In the genomic region with DNA sequence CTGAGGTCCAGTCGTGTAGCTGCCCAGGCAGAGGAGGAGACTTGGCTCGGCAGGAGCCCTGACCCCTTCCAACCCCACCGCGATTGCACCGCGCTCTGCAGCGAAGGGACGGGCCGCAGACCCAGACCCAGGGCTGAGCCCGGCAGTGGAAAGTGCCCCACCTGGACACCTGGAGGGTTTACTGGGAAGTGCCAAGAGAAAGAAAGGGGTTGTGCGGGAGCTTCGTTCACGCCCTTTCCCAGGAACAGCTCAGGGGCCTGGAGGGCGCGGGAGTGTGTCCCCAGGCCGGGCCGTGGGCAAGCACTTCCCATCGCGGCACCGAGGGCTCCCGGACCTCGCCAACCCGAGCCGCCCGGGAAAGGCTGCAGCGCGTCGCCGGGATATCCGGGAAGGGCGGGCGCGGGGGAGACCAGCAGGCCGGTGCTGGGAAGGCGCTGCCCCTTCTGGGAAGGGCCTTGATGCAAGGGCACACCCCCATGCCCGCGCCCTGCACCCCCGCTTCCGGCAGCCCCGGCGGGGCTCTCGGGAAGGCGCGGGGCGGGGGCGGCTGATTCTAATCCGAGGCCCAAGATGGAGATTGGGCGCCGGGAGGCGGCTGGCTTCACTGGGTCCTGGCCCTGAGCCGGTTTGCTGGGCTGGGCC, we compare ENCODE assay signal across 8 cellular contexts. TPM values are rescaled to one million over a fixed set of nuclear protein-coding genes. Genes with fewer than 3 reads are reported as not detected.
DNase-seq lines count a peak whose midpoint lies in the region; ATAC-seq, FAIRE-seq and TF ChIP-seq lines count a peak whose summit lies in the region.

No MANE protein-coding gene starts in this region.

- H3K27ac ChIP-seq in RWPE2 (ENCODE audit: poor library complexity, severe bottlenecking) (peak overlapping the region; percentile 31), heart left ventricle (peak overlapping the region; percentile 60 to 94 (median 86)), pancreas (peak overlapping the region; percentile 51 to 92 (median 76)), thyroid gland (peak overlapping the region; percentile 52 to 88 (median 77))

- H3K36me3 ChIP-seq in RWPE2 (ENCODE audit: low read depth) = no peaks in the 10 kb centered on the region
- H3K36me3 ChIP-seq in heart left ventricle = no peaks in the 10 kb centered on the region
- H3K36me3 ChIP-seq in pancreas = no peaks in the 10 kb centered on the region
- H3K36me3 ChIP-seq in thyroid gland = no peaks in the 10 kb centered on the region

- WGBS in heart left ventricle, 4 donors = 2 to 4% (median 3%) methylated on average over 24 to 51 of the region's 51 CpGs
- 2 to 5% methylated on average over 26 to 51 of the region's 51 CpGs for WGBS in pancreas, 2 donors
- WGBS in thyroid gland, 2 donors = 5 to 12% methylated on average over 20 to 31 of the region's 51 CpGs

- H3K27me3 ChIP-seq in RWPE2 (ENCODE audit: insufficient read depth, poor library complexity, severe bottlenecking) = no peaks in the 10 kb centered on the region
- no peaks in the 10 kb centered on the region for H3K27me3 ChIP-seq in heart left ventricle
- no peaks in the 10 kb centered on the region for H3K27me3 ChIP-seq in pancreas
- no peaks in the 10 kb centered on the region for H3K27me3 ChIP-seq in thyroid gland

- TF ChIP-seq CTCF in AG10803 (conservative IDR thresholded peaks at IDR 0.05; ENCODE audit: low read length) (no peak), RWPE2 (IDR thresholded peaks at IDR 0.05; ENCODE audit: poor library complexity, severe bottlenecking) (no peak), heart left ventricle (IDR thresholded peaks at IDR 0.05) (peak in 1 of 12 donors; percentile 16), pancreas (IDR thresholded peaks at IDR 0.05) (no peak), thyroid gland (IDR thresholded peaks at IDR 0.05) (peak in 1 of 6 experiments; percentile 16)

- ATAC-seq in RWPE2 (ENCODE audit: low read depth) = peak; percentile 84
- ATAC-seq in heart left ventricle = peak; percentile 74 to 96 (median 94)
- ATAC-seq in pancreas = peak; percentile 91 to 96 (median 94)

- peaks cover 5% of the 10 kb centered on the region for H3K4me1 ChIP-seq in RWPE2 (ENCODE audit: insufficient read depth, poor library complexity, severe bottlenecking)
- H3K4me1 ChIP-seq in heart left ventricle = peaks cover 14 to 47% (median 35%) of the 10 kb centered on the region in 12 donors
- peaks cover 4 to 45% (median 9%) of the 10 kb centered on the region in 3 donors for H3K4me1 ChIP-seq in pancreas
- H3K4me1 ChIP-seq in thyroid gland = peaks cover 0 to 24% of the 10 kb centered on the region in 2 donors

- H3K4me3 ChIP-seq in AG10803 (ENCODE audit: low read length) (peak overlapping the region; percentile 60), RWPE2 (ENCODE audit: severe bottlenecking) (peak overlapping the region; percentile 25), heart left ventricle (peak overlapping the region; percentile 29 to 68 (median 56)), pancreas (peak overlapping the region in 3 of 4 donors; percentile 16 to 48 (median 47)), thyroid gland (replicated peaks in 1 of 3) (peak overlapping the region in 2 of 3 donors; percentile 28 to 39)

- TF ChIP-seq POLR2A in heart left ventricle (IDR thresholded peaks at IDR 0.05) (peak in 1 of 2 donors; percentile 61), thyroid gland (IDR thresholded peaks at IDR 0.05) (peak in 1 of 2 donors; percentile 59)

- intact Hi-C loops in heart left ventricle (cut with DNase I) = loop anchor here in 2 of 10 donors (1.0 to 5.0 kb wide), 2 partner anchors 62 to 656 kb away; no protein-coding TSS in a partner anchor
- intact Hi-C loops in pancreas (cut with DNase I) = no loop called here
- intact Hi-C loops in thyroid gland (cut with DNase I) = no loop called here

- DNase-seq in AG10803 (ENCODE audit: low read depth) (peak; percentile 76), RWPE2 (ENCODE audit: low spot score) (no peak), amniotic epithelial cell (ENCODE audit: low read depth) (peak; percentile 83), heart left ventricle (peak; percentile 87 to 95 (median 89)), pancreas (peak; percentile 81 to 93 (median 86)), thyroid gland (peak; percentile 84 to 85), 8988T (no peak), NCI-H446 treated with DMSO at 0.1 percent for 48 hours (lab: John Stamatoyannopoulos, UW) (no peak)

- peaks cover 2% of the 10 kb centered on the region for H3K9me3 ChIP-seq in RWPE2 (ENCODE audit: severe bottlenecking)
- peaks cover 0 to 5% (median 0%) of the 10 kb centered on the region in 12 donors for H3K9me3 ChIP-seq in heart left ventricle
- no peaks in the 10 kb centered on the region for H3K9me3 ChIP-seq in pancreas
- no peaks in the 10 kb centered on the region for H3K9me3 ChIP-seq in thyroid gland

- FAIRE-seq in pancreas (lab: Jason Lieb, UNC) = no peak

RNA-seq across cellular contexts. Expression of gene MRPL33, which starts 36.1 kb away (rescaled TPM):
- 100 to 1,000 TPM; 163 to 503 (median 305) TPM for total RNA-seq in heart left ventricle
- 100 to 1,000 TPM; 177 to 901 TPM for polyA plus RNA-seq in heart left ventricle
- total RNA-seq in pancreas = 10 to 100 TPM; 17.8 to 29.7 (median 26.0) TPM
- polyA plus RNA-seq in pancreas = 100 to 1,000 TPM in 1 of 2 donors, 10 to 100 TPM in 1; 29.2 to 120 TPM
- total RNA-seq in thyroid gland = 100 to 1,000 TPM in 3 of 4 donors, 10 to 100 TPM in 1; 70.2 to 166 (median 130) TPM

Comparison
In these comparisons a context has a peak if more than half of its experiments do, and no peak if none do; other contexts are left out.
1. DNase-seq: peak in AG10803 (single experiment), amniotic epithelial cell (single experiment), heart left ventricle (5 of 5), pancreas (6 of 6) and thyroid gland (2 of 2); none in RWPE2 (single experiment), 8988T (single experiment) and NCI-H446 treated with DMSO at 0.1 percent for 48 hours (single experiment).
2. H3K27ac ChIP-seq: peak in every context shown above with its lines; median percentile 86 in heart left ventricle; 77 in thyroid gland; 76 in pancreas; 31 in RWPE2.
3. Peak in every context shown above with its lines, with median percentiles within 50 percentile points of each other: H3K4me3 ChIP-seq and ATAC-seq.